ENCODE assay signal across 10 cellular contexts in the genomic region with DNA sequence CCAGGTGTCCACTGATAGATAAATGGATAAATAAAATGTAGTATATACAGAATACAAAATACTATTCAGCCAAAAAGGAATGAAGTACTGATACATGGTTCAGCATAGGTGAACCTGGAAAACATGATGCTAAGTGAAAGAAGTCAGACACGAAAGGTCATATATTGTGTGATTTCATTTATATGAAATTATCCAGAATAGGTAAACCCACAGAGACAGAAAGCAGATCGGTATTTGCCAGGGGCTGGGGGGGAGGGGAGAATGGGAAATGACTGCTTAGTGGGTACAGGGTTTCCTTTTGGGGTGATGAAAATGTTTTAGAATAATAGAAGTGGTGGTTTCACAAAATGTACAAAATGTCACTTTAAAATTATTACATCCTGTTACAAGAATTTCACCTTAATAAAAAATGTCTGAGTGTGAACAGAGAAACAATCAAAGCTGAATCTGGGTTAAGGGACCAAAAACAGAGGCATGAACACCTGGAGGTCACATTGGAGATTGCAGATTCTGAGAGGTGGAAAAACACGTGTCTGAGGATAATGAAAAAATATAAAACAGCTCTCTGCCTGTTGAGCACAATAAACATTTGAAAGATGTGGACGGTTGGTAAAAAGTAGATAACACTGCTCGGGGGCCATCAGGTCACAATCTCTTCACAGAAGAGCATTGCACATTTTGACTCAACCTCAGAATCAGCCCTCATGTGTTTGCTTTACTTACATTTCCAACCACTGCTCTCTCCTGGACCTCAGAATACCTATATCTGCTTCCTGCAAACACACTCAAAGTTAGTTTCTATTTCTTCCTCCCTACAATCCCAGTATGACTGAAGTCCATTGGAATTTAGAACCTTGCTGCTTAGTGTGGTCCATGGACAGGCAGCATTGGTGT. TPM values are rescaled to one million over a fixed set of nuclear protein-coding genes. Genes with fewer than 3 reads are reported as not detected.
DNase-seq lines count a peak whose midpoint lies in the region; ATAC-seq, FAIRE-seq and TF ChIP-seq lines count a peak whose summit lies in the region.
"Had no signal": no experiment of that assay in that cellular context is flagged by ENCODE, and none has a peak within 500 bp of the region (broad histone marks: within the 10 kb centered on the region; RNA-seq: fewer than 3 reads in every experiment).

No MANE protein-coding gene starts in this region.

- H3K4me1 Mint-ChIP-seq in type B pancreatic cell (ENCODE audit: unreplicated experiment) = no peaks in the 10 kb centered on the region

- no peak overlapping the region for H3K56ac ChIP-seq in H1 (replicated peaks; ENCODE audit: insufficient read length, low read depth, low read length)

- no peak for TF ChIP-seq RAD21 in H1 (IDR thresholded peaks at IDR 0.05 in 1 of 2, conservative IDR thresholded peaks at IDR 0.05 in 1 of 2; ENCODE audit: low read depth in 2 of 2, low read length in 2 of 2)

- no peak overlapping the region for H3K14ac ChIP-seq in H1 (ENCODE audit: insufficient read length)

- no peaks in the 10 kb centered on the region for H3K23me2 ChIP-seq in H1 (ENCODE audit: low read depth, low read length)

- no peaks in the 10 kb centered on the region for H3F3A ChIP-seq in OCI-LY1 (ENCODE audit: insufficient read depth, low read length)

- H3K23ac ChIP-seq in H1 (ENCODE audit: insufficient read length) = no peak overlapping the region

- H2AFZ ChIP-seq in OCI-LY1 (ENCODE audit: low read length) = no peak overlapping the region
- peak overlapping the region; percentile 89; the same call in 1 of the 2 replicates for H2AFZ ChIP-seq in H1 (ENCODE audit: low read length)

- no peak overlapping the region for H3K18ac ChIP-seq in H1 (ENCODE audit: extremely low read depth, low read length)

- no peaks in the 10 kb centered on the region for H3K9me3 Mint-ChIP-seq in type B pancreatic cell

- no peak overlapping the region for H2BK120ac ChIP-seq in H1 (replicated peaks; ENCODE audit: low read depth, low read length)

- peak overlapping the region; percentile 20 for H4K91ac ChIP-seq in H1 (replicated peaks; ENCODE audit: insufficient read length, low read length)

- H3K4me3 ChIP-seq in OCI-LY1 (ENCODE audit: low read depth, low read length, poor library complexity, severe bottlenecking) (peak overlapping the region; percentile 86), H1 (ENCODE audit: extremely low read depth in 1 of 4, insufficient read depth in 2 of 4, low read depth in 3 of 4, low read length in 4 of 4) (no peak overlapping the region), psoas muscle (no peak overlapping the region)

- no peak for TF ChIP-seq POLR2A in H1 (IDR thresholded peaks at IDR 0.05; ENCODE audit: control extremely low read depth in 1 of 2, low read depth in 2 of 2, low read length in 2 of 2)

- TF ChIP-seq CTCF in OCI-LY1 (IDR thresholded peaks at IDR 0.05; ENCODE audit: low read length) (peak; percentile 47), H1 (IDR thresholded peaks at IDR 0.05; ENCODE audit: control extremely low read depth in 1 of 3, insufficient read depth in 1 of 3, low read depth in 1 of 3, low read length in 3 of 3) (peak in 1 of 3 experiments; percentile 23; a peak in 1 of 4 replicates), type B pancreatic cell (conservative IDR thresholded peaks at IDR 0.05) (peak; percentile 26), psoas muscle (IDR thresholded peaks at IDR 0.05) (no peak)

- no peak overlapping the region for H3K4ac ChIP-seq in H1 (replicated peaks; ENCODE audit: insufficient read length, low read depth, low read length)

- peak overlapping the region; percentile 92 for H3K9ac ChIP-seq in OCI-LY1 (ENCODE audit: low read length)
- no peak overlapping the region for H3K9ac ChIP-seq in H1 (replicated peaks in 1 of 4; ENCODE audit: extremely low read depth in 1 of 4, low read depth in 3 of 4, low read length in 3 of 4)

- H3K9me2 ChIP-seq in OCI-LY1 (ENCODE audit: low read depth, low read length) = no peaks in the 10 kb centered on the region

- H4K20me1 ChIP-seq in OCI-LY1 (ENCODE audit: insufficient read depth, low read length) (no peaks in the 10 kb centered on the region), H1 (replicated peaks in 1 of 2; ENCODE audit: control insufficient read depth in 1 of 2, insufficient read depth in 2 of 2, low read length in 2 of 2) (no peaks in the 10 kb centered on the region)

- POLR2A ChIA-PET in H1 (lab: Charles Lee; ENCODE audit: partially characterized antibody) = no interaction called here

- no peak overlapping the region for H2BK5ac ChIP-seq in H1 (ENCODE audit: low read depth, low read length)

- H3K79me1 ChIP-seq in H1 (ENCODE audit: low read depth, low read length) = no peaks in the 10 kb centered on the region

- no peak overlapping the region for H3K4me3 Mint-ChIP-seq in type B pancreatic cell

- H3K79me2 ChIP-seq in OCI-LY1 (ENCODE audit: insufficient read depth, low read length) = peaks cover 74% of the 10 kb centered on the region
- no peaks in the 10 kb centered on the region for H3K79me2 ChIP-seq in H1 (ENCODE audit: control insufficient read depth in 1 of 2, insufficient read depth in 2 of 2, low read length in 2 of 2)

- FAIRE-seq in H1 (lab: Jason Lieb, UNC) = no peak

- TF ChIP-seq EP300 in H1 (IDR thresholded peaks at IDR 0.05; ENCODE audit: borderline replicate concordance in 1 of 2, low read depth in 2 of 2, low read length in 2 of 2) = no peak

- H3K4me2 ChIP-seq in OCI-LY1 (ENCODE audit: low read length) (peak overlapping the region; percentile 88), H1 (ENCODE audit: insufficient read depth in 1 of 2, low read depth in 2 of 2, low read length in 2 of 2) (peak overlapping the region in 1 of 2 experiments; percentile 17; a peak in 1 of 4 replicates)

- no peak overlapping the region for H4K8ac ChIP-seq in H1 (ENCODE audit: extremely low read depth, insufficient read depth, low read length)

- no peak overlapping the region for H2BK15ac ChIP-seq in H1 (ENCODE audit: low read length)

- H2BK12ac ChIP-seq in H1 (ENCODE audit: low read depth, low read length) = no peak overlapping the region

- CTCF ChIA-PET in H1 (lab: Charles Lee; ENCODE audit: partially characterized antibody) = interaction anchor here (1.7 kb wide), 1 partner anchor 9 kb away, joined by 6 read pairs; no protein-coding TSS in a partner anchor

- H2BK20ac ChIP-seq in H1 (ENCODE audit: low read length) = no peak overlapping the region

- WGBS in H1 (ENCODE audit: extremely low coverage in 1 of 2, insufficient coverage in 1 of 2, insufficient read length in 1 of 2, insufficient replicate concordance in 2 of 2, low coverage in 1 of 2, low lambda C conversion rate in 2 of 2, missing lambda C conversion rate in 1 of 2), 2 experiments = 74% methylated on average over 5 of the region's 5 CpGs; no CpG with 5 or more reads in 1 of the 2 experiments
- 48 to 52% (median 51%) methylated on average over 5 of the region's 5 CpGs for WGBS in psoas muscle, 3 donors

- H3K36me3 ChIP-seq in OCI-LY1 (ENCODE audit: insufficient read depth, low read length) (peaks cover 26% of the 10 kb centered on the region), H1 (ENCODE audit: control insufficient read depth in 2 of 4, insufficient read depth in 4 of 4, low read length in 3 of 4) (no peaks in the 10 kb centered on the region), psoas muscle (ENCODE audit: insufficient read depth in 1 of 2, low read depth in 1 of 2) (no peaks in the 10 kb centered on the region)

- H3K27ac ChIP-seq in OCI-LY1 (ENCODE audit: low read depth, low read length, poor library complexity, severe bottlenecking) (peak overlapping the region; percentile 97), H1 (ENCODE audit: low read depth, low read length) (no peak overlapping the region), psoas muscle (no peak overlapping the region)

- H4K5ac ChIP-seq in H1 (ENCODE audit: insufficient read length, low read depth, low read length) = no peak overlapping the region

- no peaks in the 10 kb centered on the region for H3K36me3 Mint-ChIP-seq in type B pancreatic cell

- H3K9me3 ChIP-seq in OCI-LY1 (ENCODE audit: low read length) (peaks cover under 1% of the 10 kb centered on the region), H1 (ENCODE audit: insufficient read depth in 2 of 2, low read depth in 1 of 2, low read length in 1 of 2) (0 out of 4 replicates have a peak, but pooled peaks cover 0 to 2% of the 10 kb centered on the region in 2 experiments), psoas muscle (peaks cover 2% of the 10 kb centered on the region)

- H2AK5ac ChIP-seq in H1 (ENCODE audit: low read depth, low read length) = no peak overlapping the region

- intact Hi-C loops in psoas muscle (cut with DNase I) = no loop called here

- no peaks in the 10 kb centered on the region for H3K27me3 Mint-ChIP-seq in type B pancreatic cell

- peak in 2 of 3 donors; percentile 20 to 30 for DNase-seq in stimulated activated CD4-positive, alpha-beta T cell treated with anti-CD3 and anti-CD28 coated beads, Interleukin-12 subunit alpha, Interleukin-12 subunit beta, amount 100 ng/mL, for 48 hours (ENCODE audit: low read depth in 2 of 3, low spot score in 1 of 3)
- no peak for DNase-seq in stimulated activated CD4-positive, alpha-beta T cell treated with anti-CD3 and anti-CD28 coated beads, Interleukin-4, amount 100 ng/mL, for 4 hours
- DNase-seq in H1 (ENCODE audit: low read depth in 1 of 2, low spot score in 2 of 2) (no peak), type B pancreatic cell (ENCODE audit: extremely low spot score, unreplicated experiment) (no peak), NCI-H2227 treated with DMSO at 0.1 percent for 48 hours (lab: John Stamatoyannopoulos, UW) (no peak), mesenteric fat pad (ENCODE audit: low spot score) (no peak), psoas muscle (no peak)

- no peaks in the 10 kb centered on the region for H3K27me3 ChIP-seq in OCI-LY1 (ENCODE audit: insufficient read depth, low read length)
- H3K27me3 ChIP-seq in H1 (replicated peaks in 1 of 4; ENCODE audit: control insufficient read depth in 3 of 4, extremely low read depth in 1 of 4, insufficient read depth in 3 of 4, low read length in 3 of 4) = no peaks in the 10 kb centered on the region
- H3K27me3 ChIP-seq in psoas muscle (ENCODE audit: insufficient read depth in 3 of 3, low read length in 2 of 3) = no peaks in the 10 kb centered on the region

- peaks cover 42% of the 10 kb centered on the region for H3K4me1 ChIP-seq in OCI-LY1 (ENCODE audit: insufficient read depth, low read length, severe bottlenecking)
- H3K4me1 ChIP-seq in H1 (replicated peaks in 1 of 4; ENCODE audit: control insufficient read depth in 3 of 4, insufficient read depth in 4 of 4, low read length in 3 of 4) = peaks cover 3 to 6% (median 5%) of the 10 kb centered on the region in 4 experiments; a peak in 5 of 7 replicates
- H3K4me1 ChIP-seq in psoas muscle = no peaks in the 10 kb centered on the region

- ATAC-seq in psoas muscle = no peak

- H3K27ac Mint-ChIP-seq in type B pancreatic cell = no peak overlapping the region

RNA-seq across cellular contexts. Expression of a gene that starts 3.3 kb away (rescaled TPM):
- total RNA-seq in H1 (2021; fragmentation: NEBNext Ultra II Directional; extraction: Animal tissue kit (Norgen Biotek cat#: 25700)) = not detected in 2 replicates
- polyA plus RNA-seq in H1 (2011; rRNA removed) (not detected in 2 replicates), psoas muscle (under 1 TPM in 2 of 3 donors, not detected in 1; 0.08 to 0.18 TPM)
- polyA plus RNA-seq in H1 (2011; cell fraction: cytosol; rRNA removed) = not detected
- polyA plus RNA-seq in H1 (2011; cell fraction: nucleus; rRNA removed) = not detected
- not detected in 4 replicates for polyA plus RNA-seq in H1 (2012, experiment 1 of 2)
- polyA plus RNA-seq in H1 (2012, experiment 2 of 2) = not detected
- not detected for polyA plus RNA-seq in H1 (2013, experiment 1 of 2)
- not detected for polyA plus RNA-seq in H1 (2013, experiment 2 of 2)
- not detected in 2 replicates for polyA minus RNA-seq in H1 (2011; rRNA and poly(A)+ RNA removed)
- not detected for polyA minus RNA-seq in H1 (2011; cell fraction: cytosol; rRNA and poly(A)+ RNA removed)
- not detected for polyA minus RNA-seq in H1 (2011; cell fraction: nucleus; rRNA and poly(A)+ RNA removed)
- total RNA-seq in type B pancreatic cell (ENCODE audit: low replicate concordance) (not detected in 2 replicates), mesenteric fat pad (1.2 TPM), psoas muscle (under 1 TPM; 0.14 to 0.34 (median 0.21) TPM)
- total RNA-seq: dermis microvascular lymphatic vessel endothelial cell had no signal
- polyA plus RNA-seq: BJ had no signal

RNA-seq across cellular contexts. Expression of a gene that starts 59.5 kb away (rescaled TPM):
- total RNA-seq in H1 (2021; fragmentation: NEBNext Ultra II Directional; extraction: Animal tissue kit (Norgen Biotek cat#: 25700)) = not detected in 2 replicates
- not detected in 2 replicates for polyA plus RNA-seq in H1 (2011; rRNA removed)
- polyA plus RNA-seq in H1 (2011; cell fraction: cytosol; rRNA removed) = not detected
- not detected for polyA plus RNA-seq in H1 (2011; cell fraction: nucleus; rRNA removed)
- polyA plus RNA-seq in H1 (2012, experiment 1 of 2) = not detected in 4 replicates
- polyA plus RNA-seq in H1 (2012, experiment 2 of 2) = not detected
- polyA plus RNA-seq in H1 (2013, experiment 1 of 2) = not detected
- polyA plus RNA-seq in H1 (2013, experiment 2 of 2) = not detected
- polyA minus RNA-seq in H1 (2011; rRNA and poly(A)+ RNA removed) = not detected in 2 replicates
- polyA minus RNA-seq in H1 (2011; cell fraction: cytosol; rRNA and poly(A)+ RNA removed) = not detected
- polyA minus RNA-seq in H1 (2011; cell fraction: nucleus; rRNA and poly(A)+ RNA removed) = not detected
- not detected in 2 replicates for total RNA-seq in type B pancreatic cell (ENCODE audit: low replicate concordance)
- 17.1 TPM for total RNA-seq in mesenteric fat pad
- 1 to 10 TPM in 2 of 4 donors, under 1 TPM in 2; 0.75 to 2.6 (median 1.3) TPM for total RNA-seq in psoas muscle
- polyA plus RNA-seq in psoas muscle = under 1 TPM; 0.04 to 0.13 (median 0.10) TPM
- total RNA-seq: dermis microvascular lymphatic vessel endothelial cell had no signal
- polyA plus RNA-seq: BJ had no signal

Comparison
In these comparisons a context has a peak if more than half of its experiments do, and no peak if none do; other contexts are left out.
1. DNase-seq: peak in stimulated activated CD4-positive, alpha-beta T cell treated with anti-CD3 and anti-CD28 coated beads, Interleukin-12 subunit alpha, Interleukin-12 subunit beta, amount 100 ng/mL, for 48 hours (2 of 3); none in stimulated activated CD4-positive, alpha-beta T cell treated with anti-CD3 and anti-CD28 coated beads, Interleukin-4, amount 100 ng/mL, for 4 hours (0 of 2), H1 (0 of 2), type B pancreatic cell (single experiment), NCI-H2227 treated with DMSO at 0.1 percent for 48 hours (single experiment), mesenteric fat pad (single experiment) and psoas muscle (0 of 2).